In the genomic region with DNA sequence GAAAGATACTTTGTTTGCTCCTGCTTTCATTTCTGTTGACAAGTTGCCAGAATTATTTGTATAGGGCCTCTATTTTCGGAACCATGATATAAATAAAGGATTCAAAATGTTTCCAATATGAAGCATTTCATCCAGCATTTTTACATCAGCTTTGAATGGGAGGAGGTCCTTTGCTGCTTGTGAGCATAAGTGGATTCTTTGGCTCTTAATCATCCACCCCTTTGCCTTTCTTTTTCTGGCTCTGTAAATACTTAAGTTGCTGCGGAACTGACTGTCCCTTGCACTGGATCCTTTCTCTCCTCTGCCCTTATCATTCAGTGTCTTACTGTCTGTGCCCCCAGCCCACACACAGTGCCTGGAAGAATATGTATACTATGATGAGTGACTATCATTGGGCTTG, we compare ENCODE assay signal across 10 cellular contexts.
DNase-seq lines count a peak whose midpoint lies in the region; ATAC-seq and TF ChIP-seq lines count a peak whose summit lies in the region.
"Had no signal": no experiment of that assay in that cellular context is flagged by ENCODE, and none has a peak within 500 bp of the region (broad histone marks: within the 10 kb centered on the region; RNA-seq: fewer than 3 reads in every experiment).

No MANE protein-coding gene starts in this region.

- CTCF ChIA-PET in mammary epithelial cell (lab: Charles Lee; ENCODE audit: low non-redundant PET), result no interaction called here

- H3K4me2 ChIP-seq in mammary epithelial cell (ENCODE audit: insufficient read depth, low read depth, low read length), result no peak overlapping the region

- in situ Hi-C loops in mammary epithelial cell (cut with MboI; ENCODE audit: low sequenced_read_pairs in 2 of 2), result no loop called here
- in situ Hi-C loops in GM13976 (cut with MboI; ENCODE audit: low sequenced_read_pairs, unreplicated experiment), result no loop called here

- WGBS in mammary epithelial cell (ENCODE audit: low coverage, missing lambda C conversion rate), result 92% methylated on average over 2 of the region's 2 CpGs
- WGBS in lung, 2 donors, result 29 to 62% methylated on average over 2 of the region's 2 CpGs

- TF ChIP-seq CTCF in AG09309 (IDR thresholded peaks at IDR 0.05; ENCODE audit: control insufficient read depth, insufficient read depth, low read depth, low read length, missing control alignments), result no peak
- TF ChIP-seq CTCF in mammary epithelial cell (conservative IDR thresholded peaks at IDR 0.05 in 1 of 2, IDR thresholded peaks at IDR 0.05 in 1 of 2; ENCODE audit: extremely low read depth in 1 of 2, insufficient read depth in 1 of 2, low read depth in 1 of 2, low read length in 2 of 2), result no peak
- no peak for TF ChIP-seq CTCF in lung (IDR thresholded peaks at IDR 0.05; ENCODE audit: control extremely low read depth, extremely low read depth)
- TF ChIP-seq CTCF in GM13976 (IDR thresholded peaks at IDR 0.05; ENCODE audit: borderline replicate concordance, control extremely low read depth, extremely low read depth, insufficient read depth, missing control alignments), result no peak

- no peak overlapping the region for H3K9ac ChIP-seq in mammary epithelial cell (ENCODE audit: insufficient read depth, low read length)

- H3K4me1 ChIP-seq in mammary epithelial cell (ENCODE audit: insufficient read depth, low read length) (no peaks in the 10 kb centered on the region), lung (ENCODE audit: control insufficient read depth in 2 of 2, insufficient read depth in 2 of 2, low read length in 2 of 2) (peaks cover 0 to 4% of the 10 kb centered on the region in 2 donors)

- no peak overlapping the region for H3K4me3 ChIP-seq in AG09309 (ENCODE audit: control insufficient read depth, low read depth, low read length)
- H3K4me3 ChIP-seq in mammary epithelial cell (replicated peaks in 1 of 3; ENCODE audit: insufficient read depth in 1 of 3, low read depth in 2 of 3, low read length in 3 of 3), result no peak overlapping the region
- H3K4me3 ChIP-seq in lung, result no peak overlapping the region

- H3K79me2 ChIP-seq in mammary epithelial cell (ENCODE audit: insufficient read depth, low read length), result peaks cover 14% of the 10 kb centered on the region

- no peaks in the 10 kb centered on the region for H4K20me1 ChIP-seq in mammary epithelial cell (ENCODE audit: insufficient read depth, low read length)

- H3K9me3 ChIP-seq in mammary epithelial cell (replicated peaks; ENCODE audit: insufficient read depth, low read length) (no peaks in the 10 kb centered on the region), lung (ENCODE audit: control insufficient read depth in 2 of 2, insufficient read depth in 1 of 2, low read length in 1 of 2) (no peaks in the 10 kb centered on the region)

- intact Hi-C loops in mammary epithelial cell (cut with micrococcal nuclease), result no loop called here

- BruUV-seq in mammary epithelial cell (replicated peaks; lab: Mats Ljungman, UMichigan), result no TSS peak

- DNase-seq in AG09309 (ENCODE audit: low read depth) (peak; percentile 54), HS-5 (ENCODE audit: low read depth) (peak; percentile 28), mammary epithelial cell (peak; percentile 14), lung (ENCODE audit: low spot score) (no peak), GM13976 (ENCODE audit: low spot score) (no peak), NCI-H187 treated with DMSO at 0.1 percent for 48 hours (lab: John Stamatoyannopoulos, UW) (no peak), amygdala (lab: John Stamatoyannopoulos, UW) (no peak)
- DNase-seq: DMS153, right cardiac atrium had no signal

- H3K27me3 ChIP-seq in mammary epithelial cell (ENCODE audit: insufficient read depth, low read length), result no peaks in the 10 kb centered on the region
- H3K27me3 ChIP-seq in lung (ENCODE audit: control insufficient read depth, insufficient read depth), result no peaks in the 10 kb centered on the region

- H3K36me3 ChIP-seq in mammary epithelial cell (ENCODE audit: insufficient read depth, low read length) (no peaks in the 10 kb centered on the region), lung (ENCODE audit: control insufficient read depth in 2 of 2, insufficient read depth in 2 of 2, low read length in 2 of 2) (no peaks in the 10 kb centered on the region)

- peak; percentile 72 for ATAC-seq in lung (ENCODE audit: insufficient read depth, low FRiP score)
- ATAC-seq in GM21529 (IDR thresholded peaks at IDR 0.05; ENCODE audit: unreplicated experiment), result no peak
- ATAC-seq: right cardiac atrium had no signal

- no peak overlapping the region for H2AFZ ChIP-seq in mammary epithelial cell (ENCODE audit: low read depth, low read length)

- H3K27ac ChIP-seq in mammary epithelial cell (ENCODE audit: insufficient read depth, low read depth, low read length) (no peak overlapping the region), lung (ENCODE audit: low read depth in 1 of 2, low read length in 1 of 2) (no peak overlapping the region)

- dilution Hi-C loops in mammary epithelial cell (cut with HindIII; ENCODE audit: low sequenced_read_pairs), result no loop called here

Comparison
In these comparisons a context has a peak if more than half of its experiments do, and no peak if none do; other contexts are left out.
1. DNase-seq: peak in AG09309 (single experiment), HS-5 (single experiment) and mammary epithelial cell (single experiment); none in lung (single experiment), GM13976 (single experiment), NCI-H187 treated with DMSO at 0.1 percent for 48 hours (single experiment) and amygdala (0 of 56).